ENCODE assay signal across 12 cellular contexts in the genomic region with DNA sequence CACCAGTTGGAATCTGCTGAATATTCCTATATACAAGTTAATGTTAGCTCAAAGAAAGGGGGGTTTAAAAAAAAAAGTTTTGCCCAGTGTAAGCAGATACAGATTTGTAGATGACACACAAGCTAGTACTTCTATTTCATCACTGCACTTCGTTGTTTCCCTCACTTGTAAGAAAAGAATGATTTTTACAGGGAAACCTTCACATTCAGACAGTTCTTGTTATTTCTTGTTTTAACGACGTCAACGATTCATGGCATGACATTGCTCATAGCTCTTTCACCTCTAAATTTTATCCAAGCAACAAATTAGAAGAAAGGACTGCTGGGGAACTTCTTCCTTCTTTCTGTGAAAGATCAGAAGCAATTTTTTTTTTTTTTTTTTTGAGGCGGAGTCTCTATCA. TPM values are rescaled to one million over a fixed set of nuclear protein-coding genes. Genes with fewer than 3 reads are reported as not detected.
DNase-seq lines count a peak whose midpoint lies in the region; ATAC-seq, FAIRE-seq and TF ChIP-seq lines count a peak whose summit lies in the region.
"Had no signal": no experiment of that assay in that cellular context is flagged by ENCODE, and none has a peak within 500 bp of the region (broad histone marks: within the 10 kb centered on the region; RNA-seq: fewer than 3 reads in every experiment).

No MANE protein-coding gene starts in this region.

- H3K36me3 Mint-ChIP-seq in activated CD4-positive, alpha-beta T cell treated with anti-CD3 and anti-CD28 coated beads, Interleukin-2, amount 10 ng/mL, durations not matched to agents 7 days and 5 days (ENCODE audit: low read depth) = peaks cover 9% of the 10 kb centered on the region
- peaks cover 19% of the 10 kb centered on the region for H3K36me3 Mint-ChIP-seq in activated CD8-positive, alpha-beta T cell treated with anti-CD3 and anti-CD28 coated beads, Interleukin-2, amount 10 ng/mL, durations not matched to agents 7 days and 5 days (ENCODE audit: low read depth)

- H3K9me3 ChIP-seq in suprapubic skin (no peaks in the 10 kb centered on the region), small intestine (ENCODE audit: control insufficient read depth, low read depth) (no peaks in the 10 kb centered on the region), tibial artery (no peaks in the 10 kb centered on the region)
- H3K9me3 ChIP-seq: psoas muscle, SK-N-SH had no signal

- intact Hi-C loops in tibial artery (cut with DNase I; ENCODE audit: low total_unique reads) = loop anchor here (5.0 to 10.0 kb wide), 2 partner anchors 50 to 263 kb away; no protein-coding TSS in a partner anchor

- no peaks in the 10 kb centered on the region for H3K9me3 Mint-ChIP-seq in activated CD4-positive, alpha-beta T cell treated with anti-CD3 and anti-CD28 coated beads, Interleukin-2, amount 10 ng/mL, durations not matched to agents 7 days and 5 days
- no peaks in the 10 kb centered on the region for H3K9me3 Mint-ChIP-seq in activated CD8-positive, alpha-beta T cell treated with anti-CD3 and anti-CD28 coated beads, Interleukin-2, amount 10 ng/mL, durations not matched to agents 7 days and 5 days (ENCODE audit: insufficient read depth)

- ATAC-seq in activated CD8-positive, alpha-beta T cell treated with anti-CD3 and anti-CD28 coated beads, Interleukin-2, amount 10 ng/mL, durations not matched to agents 7 days and 5 days = no peak
- ATAC-seq: psoas muscle had no signal

- TF ChIP-seq POLR2A in suprapubic skin (IDR thresholded peaks at IDR 0.05) = no peak

- peaks cover 71% of the 10 kb centered on the region for H3K4me1 Mint-ChIP-seq in activated CD4-positive, alpha-beta T cell treated with anti-CD3 and anti-CD28 coated beads, Interleukin-2, amount 10 ng/mL, durations not matched to agents 7 days and 5 days
- H3K4me1 Mint-ChIP-seq in activated CD8-positive, alpha-beta T cell treated with anti-CD3 and anti-CD28 coated beads, Interleukin-2, amount 10 ng/mL, durations not matched to agents 7 days and 5 days (ENCODE audit: low read depth) = peaks cover 63% of the 10 kb centered on the region

- H3K4me1 ChIP-seq in suprapubic skin (peaks cover 66% of the 10 kb centered on the region), small intestine (ENCODE audit: control insufficient read depth in 2 of 2, insufficient read depth in 1 of 2, low read depth in 1 of 2, low read length in 1 of 2) (peaks cover 0 to 3% of the 10 kb centered on the region in 2 donors), tibial artery (peaks cover 0 to 64% (median 20%) of the 10 kb centered on the region in 4 donors)
- H3K4me1 ChIP-seq: psoas muscle had no signal

- H3K4me3 Mint-ChIP-seq in activated CD4-positive, alpha-beta T cell treated with anti-CD3 and anti-CD28 coated beads, Interleukin-2, amount 10 ng/mL, durations not matched to agents 7 days and 5 days = peak overlapping the region; percentile 57
- H3K4me3 Mint-ChIP-seq in activated CD8-positive, alpha-beta T cell treated with anti-CD3 and anti-CD28 coated beads, Interleukin-2, amount 10 ng/mL, durations not matched to agents 7 days and 5 days = peak overlapping the region; percentile 71

- H3K4me3 ChIP-seq in suprapubic skin (no peak overlapping the region), small intestine (ENCODE audit: low read depth in 1 of 2, low read length in 2 of 2) (no peak overlapping the region), tibial artery (no peak overlapping the region)
- H3K4me3 ChIP-seq: psoas muscle had no signal

- no peaks in the 10 kb centered on the region for H3K27me3 ChIP-seq in suprapubic skin
- no peaks in the 10 kb centered on the region for H3K27me3 ChIP-seq in small intestine (ENCODE audit: control insufficient read depth in 2 of 2, insufficient read depth in 2 of 2, low read length in 2 of 2)
- H3K27me3 ChIP-seq in tibial artery = no peaks in the 10 kb centered on the region

- DNase-seq in activated CD4-positive, alpha-beta T cell treated with anti-CD3 and anti-CD28 coated beads, Interleukin-2, amount 10 ng/mL, durations not matched to agents 7 days and 5 days = no peak
- no peak for DNase-seq in activated CD4-positive, alpha-beta T cell treated with anti-CD3 and anti-CD28 coated beads for 48 hours
- DNase-seq in activated CD8-positive, alpha-beta T cell treated with anti-CD3 and anti-CD28 coated beads, Interleukin-2, amount 10 ng/mL, durations not matched to agents 7 days and 5 days = no peak
- DNase-seq in fibroblast of peridontal ligament (ENCODE audit: extremely low read depth) (peak; percentile 61), suprapubic skin (ENCODE audit: low spot score in 2 of 2) (no peak), DMS79 (lab: John Stamatoyannopoulos, UW) (no peak), small intestine (no peak), tibial artery (no peak)
- DNase-seq: NCI-H2227 treated with DMSO at 0.1 percent for 48 hours, psoas muscle, SK-N-SH had no signal

- no peak for FAIRE-seq in small intestine (lab: Jason Lieb, UNC)

- POLR2A ChIA-PET in activated CD4-positive, alpha-beta T cell treated with anti-CD3 and anti-CD28 coated beads, Interleukin-2, amount 10 ng/mL, durations not matched to agents 7 days and 5 days (lab: Charles Lee) = interaction anchor here (0.6 to 0.9 kb wide), 4 partner anchors 36 to 241 kb away, joined by 3 to 4 read pairs (median 4); no protein-coding TSS in a partner anchor
- POLR2A ChIA-PET in activated CD8-positive, alpha-beta T cell treated with anti-CD3 and anti-CD28 coated beads, Interleukin-2, amount 10 ng/mL, durations not matched to agents 7 days and 5 days (lab: Charles Lee) = interaction anchor here (0.6 to 2.0 kb wide), 8 partner anchors 11 to 125 kb away, joined by 3 to 11 read pairs (median 4); no protein-coding TSS in a partner anchor

- no peaks in the 10 kb centered on the region for H3K36me3 ChIP-seq in suprapubic skin
- H3K36me3 ChIP-seq in small intestine (ENCODE audit: control insufficient read depth in 2 of 2, insufficient read depth in 2 of 2, low read length in 2 of 2) = no peaks in the 10 kb centered on the region
- H3K36me3 ChIP-seq in tibial artery = no peaks in the 10 kb centered on the region

- no peak for TF ChIP-seq EP300 in suprapubic skin (IDR thresholded peaks at IDR 0.05)

- peak overlapping the region; percentile 98 for H3K27ac Mint-ChIP-seq in activated CD4-positive, alpha-beta T cell treated with anti-CD3 and anti-CD28 coated beads, Interleukin-2, amount 10 ng/mL, durations not matched to agents 7 days and 5 days
- peak overlapping the region; percentile 95 for H3K27ac Mint-ChIP-seq in activated CD8-positive, alpha-beta T cell treated with anti-CD3 and anti-CD28 coated beads, Interleukin-2, amount 10 ng/mL, durations not matched to agents 7 days and 5 days

- CTCF ChIA-PET in activated CD4-positive, alpha-beta T cell treated with anti-CD3 and anti-CD28 coated beads, Interleukin-2, amount 10 ng/mL, durations not matched to agents 7 days and 5 days (lab: Charles Lee) = interaction anchor here (0.6 to 1.4 kb wide), 11 partner anchors 12 to 322 kb away, joined by 3 to 4 read pairs (median 3); no protein-coding TSS in a partner anchor
- CTCF ChIA-PET in activated CD8-positive, alpha-beta T cell treated with anti-CD3 and anti-CD28 coated beads, Interleukin-2, amount 10 ng/mL, durations not matched to agents 7 days and 5 days (lab: Charles Lee) = interaction anchor here (0.7 to 4.5 kb wide), 26 partner anchors 10 to 411 kb away, joined by 3 to 34 read pairs (median 4); no protein-coding TSS in a partner anchor

- TF ChIP-seq CTCF in suprapubic skin (IDR thresholded peaks at IDR 0.05) (no peak), tibial artery (IDR thresholded peaks at IDR 0.05) (no peak)

- H3K27ac ChIP-seq in suprapubic skin = peak overlapping the region; percentile 63
- H3K27ac ChIP-seq in small intestine (ENCODE audit: low read depth in 1 of 2, low read length in 1 of 2) = peak overlapping the region in 1 of 2 donors; percentile 22
- H3K27ac ChIP-seq in tibial artery = peak overlapping the region in 1 of 2 donors; percentile 20
- H3K27ac ChIP-seq: psoas muscle had no signal

- 67% methylated on average over 5 of the region's 5 CpGs for WGBS in suprapubic skin
- WGBS in small intestine, 3 donors = 84 to 91% (median 91%) methylated on average over 5 of the region's 5 CpGs

- no peaks in the 10 kb centered on the region for H3K27me3 Mint-ChIP-seq in activated CD4-positive, alpha-beta T cell treated with anti-CD3 and anti-CD28 coated beads, Interleukin-2, amount 10 ng/mL, durations not matched to agents 7 days and 5 days
- no peaks in the 10 kb centered on the region for H3K27me3 Mint-ChIP-seq in activated CD8-positive, alpha-beta T cell treated with anti-CD3 and anti-CD28 coated beads, Interleukin-2, amount 10 ng/mL, durations not matched to agents 7 days and 5 days (ENCODE audit: low read depth)

RNA-seq across cellular contexts. Expression of gene C1orf105, which starts 25.7 kb away (rescaled TPM):
- not detected for total RNA-seq in activated CD4-positive, alpha-beta T cell treated with anti-CD3 and anti-CD28 coated beads, Interleukin-2, amount 10 ng/mL, durations not matched to agents 7 days and 5 days
- total RNA-seq in activated CD8-positive, alpha-beta T cell treated with anti-CD3 and anti-CD28 coated beads, Interleukin-2, amount 10 ng/mL, durations not matched to agents 7 days and 5 days = not detected
- total RNA-seq in suprapubic skin = 1 to 10 TPM in 2 of 4 donors, under 1 TPM in 1, not detected in 1; 0.89 to 1.5 (median 1.5) TPM
- polyA plus RNA-seq in small intestine = 1 to 10 TPM in 1 of 3 donors, under 1 TPM in 1, not detected in 1; 0.10 to 1.1 TPM
- total RNA-seq: kidney epithelial cell had no signal
- polyA plus RNA-seq: SK-N-SH had no signal

RNA-seq across cellular contexts. Expression of gene PIGC, which starts 49.1 kb away (rescaled TPM):
- total RNA-seq in activated CD4-positive, alpha-beta T cell treated with anti-CD3 and anti-CD28 coated beads, Interleukin-2, amount 10 ng/mL, durations not matched to agents 7 days and 5 days = 10 to 100 TPM; 28.6 to 32.7 TPM
- 10 to 100 TPM; 25.4 to 27.0 TPM for total RNA-seq in activated CD8-positive, alpha-beta T cell treated with anti-CD3 and anti-CD28 coated beads, Interleukin-2, amount 10 ng/mL, durations not matched to agents 7 days and 5 days
- total RNA-seq in suprapubic skin = 10 to 100 TPM; 16.8 to 51.8 (median 34.1) TPM
- 10 to 100 TPM; 19.0 to 24.6 (median 22.2) TPM for polyA plus RNA-seq in small intestine
